2 cellular contexts compared by ENCODE assay signal in genomic region chr16:666572-666971, GRCh38.
TF ChIP-seq lines count a peak whose summit lies in the region.

No MANE protein-coding gene starts in this region.

TF ChIP-seq in IMR-90, 13 proteins besides CTCF, POLR2A, EP300 and RAD21:
- TF ChIP-seq NFE2L2 (IDR thresholded peaks at IDR 0.05; ENCODE audit: low read depth, low read length): no peak
- no peak for TF ChIP-seq MXI1 (IDR thresholded peaks at IDR 0.05; ENCODE audit: borderline replicate concordance, low read depth, low read length)
- no peak for TF ChIP-seq RCOR1 (IDR thresholded peaks at IDR 0.05; ENCODE audit: insufficient replicate concordance, low read length)

TF ChIP-seq in K562, 482 proteins besides CTCF, POLR2A, EP300 and RAD21:
- TF ChIP-seq ZNF347 (CRISPR knock-in tag; IDR thresholded peaks at IDR 0.05; ENCODE audit: low read depth) (no peak), IRF2 (CRISPR knock-in tag; IDR thresholded peaks at IDR 0.05) (peak; percentile 52; the same call in 1 of the 2 replicates)
